ENCODE assay signal across 11 cellular contexts in genomic region chr1:54375331-54376084, GRCh38. TPM values are rescaled to one million over a fixed set of nuclear protein-coding genes. Genes with fewer than 3 reads are reported as not detected.
A peak's percentile ranks its signal among the peaks of the same experiment; 100 is the strongest.
DNase-seq lines count a peak whose midpoint lies in the region; ATAC-seq and TF ChIP-seq lines count a peak whose summit lies in the region.
"Had no signal": no experiment of that assay in that cellular context is flagged by ENCODE, and none has a peak within 500 bp of the region (broad histone marks: within the 10 kb centered on the region; RNA-seq: fewer than 3 reads in every experiment).

No MANE protein-coding gene starts in this region.

- peaks cover 0 to 11% (median 3%) of the 10 kb centered on the region in 5 donors for H3K36me3 Mint-ChIP-seq in naive thymus-derived CD4-positive, alpha-beta T cell

- POLR2A ChIA-PET in naive thymus-derived CD4-positive, alpha-beta T cell (lab: Charles Lee) = interaction anchor here (0.5 kb wide), 1 partner anchor 111 kb away, joined by 4 read pairs; no protein-coding TSS in a partner anchor

- H3K4me1 ChIP-seq in NT2/D1 (ENCODE audit: insufficient read depth, insufficient read length) = peaks cover 47% of the 10 kb centered on the region
- peaks cover 9 to 51% of the 10 kb centered on the region in 2 donors for H3K4me1 ChIP-seq in naive thymus-derived CD4-positive, alpha-beta T cell (ENCODE audit: control insufficient read depth in 2 of 2, insufficient read depth in 2 of 2, low read length in 2 of 2)

- H3K9me3 ChIP-seq in NT2/D1 (ENCODE audit: insufficient read depth, low read length) = no peaks in the 10 kb centered on the region
- H3K9me3 ChIP-seq in naive thymus-derived CD4-positive, alpha-beta T cell (ENCODE audit: control insufficient read depth in 2 of 3, low read length in 3 of 3) = no peaks in the 10 kb centered on the region

- intact Hi-C loops in naive thymus-derived CD4-positive, alpha-beta T cell (cut with micrococcal nuclease) = loop anchor here in 1 of 2 donors (2.0 kb wide), 1 partner anchor 19 kb away; no protein-coding TSS in a partner anchor

- H3K27me3 Mint-ChIP-seq in naive thymus-derived CD4-positive, alpha-beta T cell = no peaks in the 10 kb centered on the region

- peak overlapping the region; percentile 35 for H3K9ac ChIP-seq in NT2/D1 (ENCODE audit: insufficient read length, low read depth)

- DNase-seq in DMS114 treated with DMSO at 0.1 percent for 48 hours (lab: John Stamatoyannopoulos, UW; ENCODE audit: unreplicated experiment) = peak; percentile 7
- DNase-seq in NT2/D1 (ENCODE audit: low read depth, low spot score) = peak; percentile 77
- DNase-seq in epithelial cell of proximal tubule (ENCODE audit: low read depth) = no peak
- DNase-seq in naive thymus-derived CD4-positive, alpha-beta T cell = no peak
- no peak for DNase-seq in AML-193 (lab: John Stamatoyannopoulos, UW)
- DNase-seq in cortex of kidney (lab: John Stamatoyannopoulos, UW) = no peak
- no peak for DNase-seq in dermis blood vessel endothelial cell
- DNase-seq: activated CD4-positive, alpha-beta T cell treated with anti-CD3 and anti-CD28 coated beads, Interleukin-2, amount 50 U/mL, for 48 hours; activated gamma-delta T cell had no signal

- peak; percentile 21 for TF ChIP-seq CTCF in epithelial cell of proximal tubule (conservative IDR thresholded peaks at IDR 0.05; ENCODE audit: low read depth, low read length)

- no peaks in the 10 kb centered on the region for H3K27me3 ChIP-seq in NT2/D1 (ENCODE audit: insufficient read depth, insufficient read length)
- H3K27me3 ChIP-seq in naive thymus-derived CD4-positive, alpha-beta T cell (ENCODE audit: control insufficient read depth in 2 of 2, insufficient read depth in 2 of 2, low read length in 2 of 2) = no peaks in the 10 kb centered on the region

- no peak overlapping the region for H3K4me3 ChIP-seq in NT2/D1 (ENCODE audit: insufficient read length, low read depth)
- H3K4me3 ChIP-seq in epithelial cell of proximal tubule (ENCODE audit: low read depth, low read length) = no peak overlapping the region
- no peak overlapping the region for H3K4me3 ChIP-seq in naive thymus-derived CD4-positive, alpha-beta T cell (ENCODE audit: low read length)

- CTCF ChIA-PET in naive thymus-derived CD4-positive, alpha-beta T cell (lab: Charles Lee) = no interaction called here

- H3K36me3 ChIP-seq in NT2/D1 (ENCODE audit: insufficient read depth, insufficient read length, low read length) = peaks cover 69% of the 10 kb centered on the region
- H3K36me3 ChIP-seq in naive thymus-derived CD4-positive, alpha-beta T cell (ENCODE audit: control insufficient read depth in 2 of 3, insufficient read depth in 3 of 3, low read length in 3 of 3) = peaks cover 0 to 12% (median 1%) of the 10 kb centered on the region in 3 experiments

- H3K27ac Mint-ChIP-seq in naive thymus-derived CD4-positive, alpha-beta T cell = peak overlapping the region in 5 of 9 donors; percentile 31 to 83 (median 58)

- no peak for ATAC-seq in naive thymus-derived CD4-positive, alpha-beta T cell
- no peak for ATAC-seq in GM18498 (IDR thresholded peaks at IDR 0.05; ENCODE audit: unreplicated experiment)
- ATAC-seq: esophagus mucosa had no signal

- H3K9me3 Mint-ChIP-seq in naive thymus-derived CD4-positive, alpha-beta T cell = no peaks in the 10 kb centered on the region

- H3K27ac ChIP-seq in naive thymus-derived CD4-positive, alpha-beta T cell (ENCODE audit: low read depth, low read length) = no peak overlapping the region

- H3K4me1 Mint-ChIP-seq in naive thymus-derived CD4-positive, alpha-beta T cell = peaks cover 73 to 99% (median 95%) of the 10 kb centered on the region in 7 donors

- H3K4me3 Mint-ChIP-seq in naive thymus-derived CD4-positive, alpha-beta T cell = peak overlapping the region in 2 of 10 donors; percentile 3 to 41

RNA-seq across cellular contexts. Expression of gene SSBP3, which starts 30.7 kb away (rescaled TPM):
- total RNA-seq in epithelial cell of proximal tubule = 7.8 and 13.1 TPM in 2 replicates
- 100 to 1,000 TPM in 2 of 5 experiments, 10 to 100 TPM in 3; 69.4 to 124 (median 98.1) TPM for total RNA-seq in naive thymus-derived CD4-positive, alpha-beta T cell
- polyA plus RNA-seq in naive thymus-derived CD4-positive, alpha-beta T cell = 10 to 100 TPM; 19.4 to 21.3 TPM
- 6.6 and 9.6 TPM in 2 replicates for total RNA-seq in dermis blood vessel endothelial cell

Comparison
In these comparisons a context has a peak if more than half of its experiments do, and no peak if none do; other contexts are left out.
1. DNase-seq: peak in DMS114 treated with DMSO at 0.1 percent for 48 hours (single experiment) and NT2/D1 (single experiment); none in epithelial cell of proximal tubule (single experiment), naive thymus-derived CD4-positive, alpha-beta T cell (0 of 9), AML-193 (0 of 2), cortex of kidney (single experiment) and dermis blood vessel endothelial cell (single experiment).